ENCODE assay signal across 8 cellular contexts in the genomic region with DNA sequence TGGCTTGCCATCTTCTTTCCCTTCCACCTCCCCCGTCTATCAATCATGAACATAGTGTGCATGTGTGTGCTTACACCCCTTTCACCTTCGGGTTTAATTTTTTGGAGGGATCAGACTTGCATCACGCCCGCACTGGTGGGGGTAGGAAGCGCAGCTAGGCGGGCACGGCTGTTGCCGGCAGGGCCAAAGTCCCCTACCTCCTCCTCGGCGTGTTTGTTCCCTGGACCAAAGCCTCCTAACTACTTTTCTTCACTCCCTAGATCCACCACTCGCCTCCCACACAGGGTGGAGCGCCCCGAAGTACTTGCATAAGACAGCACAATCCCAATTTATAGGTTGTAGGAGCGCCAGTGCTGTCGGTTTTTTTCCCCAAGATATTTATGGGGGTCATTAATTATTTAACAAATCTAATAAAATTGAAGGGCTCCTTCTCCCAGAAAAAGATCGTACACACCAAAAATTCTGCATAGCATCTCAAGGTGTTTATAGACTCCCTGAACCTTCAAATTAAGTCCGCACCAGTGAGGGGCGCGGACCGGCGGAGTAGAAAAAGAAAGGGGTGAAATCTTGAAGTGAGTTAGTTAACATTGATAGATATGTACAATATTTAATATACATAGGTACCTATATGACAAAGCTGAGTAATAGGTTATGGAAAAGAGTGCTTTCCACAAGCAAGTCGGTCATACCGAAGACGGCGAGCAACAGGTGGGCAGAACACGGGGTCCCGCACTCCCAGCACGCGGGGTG. TPM values are rescaled to one million over a fixed set of nuclear protein-coding genes. Genes with fewer than 3 reads are reported as not detected.
DNase-seq lines count a peak whose midpoint lies in the region; ATAC-seq and TF ChIP-seq lines count a peak whose summit lies in the region.

No MANE protein-coding gene starts in this region.

- TF ChIP-seq CTCF in PC-3 (conservative IDR thresholded peaks at IDR 0.05; ENCODE audit: low read depth, low read length) (peak; percentile 34; the same call in 1 of the 2 replicates), epithelial cell of proximal tubule (conservative IDR thresholded peaks at IDR 0.05; ENCODE audit: low read depth, low read length) (peak; percentile 34), neural cell (IDR thresholded peaks at IDR 0.05; ENCODE audit: poor library complexity, severe bottlenecking) (no peak)

- peaks cover 15% of the 10 kb centered on the region for H3K79me2 ChIP-seq in PC-3 (ENCODE audit: low read length)
- H3K79me2 ChIP-seq in neural cell (replicated peaks; ENCODE audit: insufficient read depth, low read length) = no peaks in the 10 kb centered on the region

- TSS peak; percentile 64 for BruUV-seq in PC-3 (replicated peaks; lab: Mats Ljungman, UMichigan)

- H4K20me1 ChIP-seq in PC-3 (ENCODE audit: low read length) (no peaks in the 10 kb centered on the region), neural cell (ENCODE audit: insufficient read depth) (no peaks in the 10 kb centered on the region)

- H3K9me2 ChIP-seq in PC-3 (replicated peaks; ENCODE audit: low read length) (no peaks in the 10 kb centered on the region), neural cell (ENCODE audit: insufficient read depth, low read length) (no peaks in the 10 kb centered on the region)

- ATAC-seq in GM19397 (IDR thresholded peaks at IDR 0.05; ENCODE audit: unreplicated experiment) = peak; percentile 3
- peak; percentile 12 for ATAC-seq in PC-3
- ATAC-seq in HG02981 (IDR thresholded peaks at IDR 0.05; ENCODE audit: unreplicated experiment) = no peak
- ATAC-seq in GM18909 (IDR thresholded peaks at IDR 0.05; ENCODE audit: poor library complexity, unreplicated experiment) = no peak

- no peak overlapping the region for H3K27ac ChIP-seq in PC-3 (ENCODE audit: low read length)
- no peak overlapping the region for H3K27ac ChIP-seq in neural cell (ENCODE audit: low read length)

- peak overlapping the region; percentile 69 for H3K4me3 ChIP-seq in PC-3 (ENCODE audit: low read length)
- peak overlapping the region; percentile 68 for H3K4me3 ChIP-seq in epithelial cell of proximal tubule (ENCODE audit: low read depth, low read length)
- peak overlapping the region; percentile 86 for H3K4me3 ChIP-seq in neural cell (ENCODE audit: low read length)

- intact Hi-C loops in PC-3 (cut with micrococcal nuclease) = no loop called here

- POLR2A ChIA-PET in PC-3 (lab: Charles Lee; ENCODE audit: unreplicated experiment) = interaction anchor here (0.6 to 1.2 kb wide), 3 partner anchors 13 to 140 kb away, joined by 3 to 8 read pairs (median 5); partner anchors contain the start of gene YARS2

- CTCF ChIA-PET in PC-3 (lab: Charles Lee) = interaction anchor here (1.0 kb wide), 1 partner anchor 140 kb away, joined by 6 read pairs; the partner anchor contains the start of gene YARS2

- H3K27me3 ChIP-seq in PC-3 (ENCODE audit: low read length) = no peaks in the 10 kb centered on the region
- peaks cover 17% of the 10 kb centered on the region for H3K27me3 ChIP-seq in neural cell (ENCODE audit: insufficient read depth, low read depth, low read length)

- no peak for TF ChIP-seq EP300 in neural cell (conservative IDR thresholded peaks at IDR 0.05; ENCODE audit: poor library complexity, severe bottlenecking)

- TF ChIP-seq RAD21 in neural cell (conservative IDR thresholded peaks at IDR 0.05) = no peak

- H3K4me2 ChIP-seq in PC-3 (ENCODE audit: low read length) = peak overlapping the region; percentile 93
- H3K4me2 ChIP-seq in neural cell (ENCODE audit: low read length) = peak overlapping the region; percentile 51

- DNase-seq in PC-3 (peak; percentile 20), epithelial cell of proximal tubule (ENCODE audit: low read depth) (no peak), cerebellar nuclear complex (lab: John Stamatoyannopoulos, UW) (no peak), globus pallidus (ENCODE audit: low spot score) (no peak)

- H3K9me3 ChIP-seq in PC-3 (ENCODE audit: low read length) = no peaks in the 10 kb centered on the region
- no peaks in the 10 kb centered on the region for H3K9me3 ChIP-seq in neural cell (ENCODE audit: low read length)

- H3K4me1 ChIP-seq in PC-3 (ENCODE audit: insufficient read depth, low read length) = peaks cover 21% of the 10 kb centered on the region

- peak overlapping the region; percentile 69 for H3K9ac ChIP-seq in PC-3 (ENCODE audit: low read length)
- H3K9ac ChIP-seq in neural cell (ENCODE audit: low read length) = peak overlapping the region; percentile 61

- no peaks in the 10 kb centered on the region for H3K36me3 ChIP-seq in PC-3 (ENCODE audit: low read depth, low read length)
- H3K36me3 ChIP-seq in neural cell (ENCODE audit: insufficient read depth, low read length) = no peaks in the 10 kb centered on the region

- H3F3A ChIP-seq in PC-3 (ENCODE audit: low read length, unreplicated experiment) = no peaks in the 10 kb centered on the region
- H3F3A ChIP-seq in neural cell (ENCODE audit: insufficient read depth, low read length, poor library complexity, severe bottlenecking) = peaks cover 3% of the 10 kb centered on the region

- H2AFZ ChIP-seq in PC-3 (ENCODE audit: low read length) = peak overlapping the region; percentile 80
- peak overlapping the region; percentile 40 for H2AFZ ChIP-seq in neural cell (ENCODE audit: low read depth, low read length)

TF ChIP-seq in neural cell, 6 proteins besides CTCF, POLR2A, EP300 and RAD21:
- TF ChIP-seq REST (IDR thresholded peaks at IDR 0.05; ENCODE audit: borderline replicate concordance) = no peak
- TF ChIP-seq SMC3 (conservative IDR thresholded peaks at IDR 0.05; ENCODE audit: poor library complexity) = no peak
- TF ChIP-seq MXI1 (conservative IDR thresholded peaks at IDR 0.05; ENCODE audit: poor library complexity, severe bottlenecking) = no peak
- no peak for TF ChIP-seq TAF1 (IDR thresholded peaks at IDR 0.05; ENCODE audit: low read depth)
- TF ChIP-seq POLR2AphosphoS5 (IDR thresholded peaks at IDR 0.05) = no peak
- no peak for TF ChIP-seq EZH2 (IDR thresholded peaks at IDR 0.05; ENCODE audit: borderline replicate concordance, insufficient read depth, low read length, poor library complexity, severe bottlenecking)

RNA-seq across cellular contexts. Expression of gene PKP2, which starts 0.7 kb away (rescaled TPM):
- total RNA-seq in PC-3 (2014; rRNA removed) (12.7 TPM in 2 replicates), epithelial cell of proximal tubule (6.5 and 13.4 TPM in 2 replicates)
- 3.8 and 4.0 TPM in 2 replicates for polyA plus RNA-seq in neural cell
- 9.3 and 11.3 TPM in 2 replicates for polyA minus RNA-seq in neural cell

Comparison
In these comparisons a context has a peak if more than half of its experiments do, and no peak if none do; other contexts are left out.
1. ATAC-seq: peak in GM19397 (single experiment) and PC-3 (single experiment); none in HG02981 (single experiment) and GM18909 (single experiment).
2. Peak in every context shown above with its lines, with median percentiles within 50 percentile points of each other: H3K4me3 ChIP-seq.